Comparison of ENCODE assay signal across 1 cellular context in the genomic region with DNA sequence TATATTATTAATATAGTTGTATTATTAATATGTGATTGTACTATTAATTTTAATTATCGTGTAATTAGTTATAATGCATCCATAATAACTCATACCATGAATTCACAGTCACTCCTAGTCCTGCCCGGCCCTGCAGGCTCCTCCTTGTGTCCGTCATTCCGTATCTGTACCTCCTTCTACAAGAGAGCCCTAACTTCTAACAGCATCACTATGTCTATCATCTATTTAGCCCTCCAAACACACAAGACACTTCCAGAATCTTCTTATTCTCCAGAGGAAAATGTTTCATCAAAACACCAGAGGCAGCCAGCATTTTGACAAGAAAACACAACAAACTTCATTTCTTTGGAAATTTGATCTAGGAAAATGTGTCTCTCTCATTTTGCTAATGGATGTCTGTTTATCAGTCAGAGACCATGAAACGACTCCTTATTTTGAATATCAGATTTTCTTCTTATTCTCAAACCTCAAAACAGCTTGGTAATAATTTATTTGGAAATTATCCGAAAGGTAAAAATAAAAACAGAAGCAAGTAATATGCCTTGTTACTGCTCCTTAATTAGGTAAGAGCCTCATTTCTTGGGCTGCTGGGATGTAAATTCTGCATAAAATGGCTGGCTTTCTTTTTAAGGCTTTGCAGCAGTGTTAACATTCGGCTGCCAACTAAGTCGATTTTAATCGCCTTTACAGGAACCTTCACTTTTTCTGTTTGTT.
TF ChIP-seq lines count a peak whose summit lies in the region.

No MANE protein-coding gene starts in this region.

TF ChIP-seq in HEK293, 187 proteins besides CTCF, POLR2A, EP300 and RAD21 (continued from another document):
- TF ChIP-seq, protein P1, sequence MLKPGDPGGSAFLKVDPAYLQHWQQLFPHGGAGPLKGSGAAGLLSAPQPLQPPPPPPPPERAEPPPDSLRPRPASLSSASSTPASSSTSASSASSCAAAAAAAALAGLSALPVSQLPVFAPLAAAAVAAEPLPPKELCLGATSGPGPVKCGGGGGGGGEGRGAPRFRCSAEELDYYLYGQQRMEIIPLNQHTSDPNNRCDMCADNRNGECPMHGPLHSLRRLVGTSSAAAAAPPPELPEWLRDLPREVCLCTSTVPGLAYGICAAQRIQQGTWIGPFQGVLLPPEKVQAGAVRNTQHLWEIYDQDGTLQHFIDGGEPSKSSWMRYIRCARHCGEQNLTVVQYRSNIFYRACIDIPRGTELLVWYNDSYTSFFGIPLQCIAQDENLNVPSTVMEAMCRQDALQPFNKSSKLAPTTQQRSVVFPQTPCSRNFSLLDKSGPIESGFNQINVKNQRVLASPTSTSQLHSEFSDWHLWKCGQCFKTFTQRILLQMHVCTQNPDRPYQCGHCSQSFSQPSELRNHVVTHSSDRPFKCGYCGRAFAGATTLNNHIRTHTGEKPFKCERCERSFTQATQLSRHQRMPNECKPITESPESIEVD (tag by site-specific recombination; IDR thresholded peaks at IDR 0.05) = peak; percentile 18; the same call in 1 of the 2 replicates
